ENCODE assay signal across 8 cellular contexts in genomic region chr3:123258811-123259420, GRCh38. TPM values are rescaled to one million over a fixed set of nuclear protein-coding genes. Genes with fewer than 3 reads are reported as not detected.
DNase-seq lines count a peak whose midpoint lies in the region; ATAC-seq and TF ChIP-seq lines count a peak whose summit lies in the region.

No MANE protein-coding gene starts in this region.

- WGBS in psoas muscle, 3 donors, result 57 to 63% (median 60%) methylated on average over 3 of the region's 3 CpGs

- TF ChIP-seq CTCF in Loucy (conservative IDR thresholded peaks at IDR 0.05; ENCODE audit: low read length) (peak; percentile 93), fibroblast of the aortic adventitia (IDR thresholded peaks at IDR 0.05; ENCODE audit: insufficient read depth, low read length) (peak; percentile 66), psoas muscle (IDR thresholded peaks at IDR 0.05) (peak; percentile 62)

- H3K27me3 ChIP-seq in Loucy (ENCODE audit: insufficient read depth, low read length, poor library complexity, severe bottlenecking) (no peaks in the 10 kb centered on the region), psoas muscle (ENCODE audit: insufficient read depth in 3 of 3, low read length in 2 of 3) (no peaks in the 10 kb centered on the region)

- intact Hi-C loops in psoas muscle (cut with DNase I), result loop anchor here in 1 of 2 donors (2.0 to 5.0 kb wide), 2 partner anchors 232 to 316 kb away; partner anchors contain the start of gene SEMA5B

- H3K27ac Mint-ChIP-seq in T-helper 2 cell treated with Interferon-gamma antibody and Interleukin-4, amounts not matched to agents 5 μg/mL and 100 μg/mL, for 36 hours, result no peak overlapping the region

- H3K4me3 Mint-ChIP-seq in T-helper 2 cell treated with Interferon-gamma antibody and Interleukin-4, amounts not matched to agents 5 μg/mL and 100 μg/mL, for 36 hours, result no peak overlapping the region

- peaks cover 5% of the 10 kb centered on the region for H3K36me3 Mint-ChIP-seq in T-helper 2 cell treated with Interferon-gamma antibody and Interleukin-4, amounts not matched to agents 5 μg/mL and 100 μg/mL, for 36 hours (ENCODE audit: low read depth)

- H3K4me2 ChIP-seq in Loucy (ENCODE audit: low read depth, low read length, poor library complexity, severe bottlenecking), result no peak overlapping the region

- no peaks in the 10 kb centered on the region for H3K27me3 Mint-ChIP-seq in T-helper 2 cell treated with Interferon-gamma antibody and Interleukin-4, amounts not matched to agents 5 μg/mL and 100 μg/mL, for 36 hours (ENCODE audit: low read depth)

- H3K27ac ChIP-seq in psoas muscle, result no peak overlapping the region

- H3K4me1 ChIP-seq in Loucy (ENCODE audit: insufficient read depth, low read length, poor library complexity, severe bottlenecking) (no peaks in the 10 kb centered on the region), psoas muscle (no peaks in the 10 kb centered on the region)

- ATAC-seq in psoas muscle (peak in 2 of 4 donors; percentile 53 to 76), HG02759 (IDR thresholded peaks at IDR 0.05; ENCODE audit: unreplicated experiment) (no peak), HG02870 (IDR thresholded peaks at IDR 0.05; ENCODE audit: unreplicated experiment) (no peak)

- H3K36me3 ChIP-seq in Loucy (ENCODE audit: insufficient read depth, low read length) (no peaks in the 10 kb centered on the region), psoas muscle (ENCODE audit: insufficient read depth in 1 of 2, low read depth in 1 of 2) (peaks cover 0 to 21% of the 10 kb centered on the region in 2 donors)

- no peak overlapping the region for H2AFZ ChIP-seq in Loucy (ENCODE audit: low read length)

- H3K4me3 ChIP-seq in Loucy (ENCODE audit: low read length, poor library complexity, severe bottlenecking) (no peak overlapping the region), fibroblast of the aortic adventitia (ENCODE audit: low read depth, low read length) (no peak overlapping the region), psoas muscle (no peak overlapping the region)

- H3K9ac ChIP-seq in Loucy (ENCODE audit: low read depth, low read length, poor library complexity, severe bottlenecking), result no peak overlapping the region

- H3K79me2 ChIP-seq in Loucy (ENCODE audit: insufficient read depth, low read length), result no peaks in the 10 kb centered on the region

- H3K9me3 ChIP-seq in Loucy (ENCODE audit: insufficient read depth, low read depth, low read length) (no peaks in the 10 kb centered on the region), psoas muscle (no peaks in the 10 kb centered on the region)

- H4K20me1 ChIP-seq in Loucy (ENCODE audit: insufficient read depth, low read length, poor library complexity, severe bottlenecking), result no peaks in the 10 kb centered on the region

- in situ Hi-C loops in SK-MEL-5 (cut with HindIII; ENCODE audit: low pct_unique_long_range_greater_than_20kb, low sequenced_read_pairs), result no loop called here

- no peaks in the 10 kb centered on the region for H3K9me2 ChIP-seq in Loucy (replicated peaks; ENCODE audit: low read depth, low read length)

- DNase-seq in EL (peak; percentile 50), SK-MEL-5 (ENCODE audit: low read depth, low spot score) (peak; percentile 80), fibroblast of the aortic adventitia (ENCODE audit: low read depth) (peak; percentile 81), psoas muscle (no peak)
- no peak for DNase-seq in T-helper 2 cell treated with Interferon-gamma antibody and Interleukin-4, amounts not matched to agents 5 μg/mL and 100 μg/mL, for 36 hours (ENCODE audit: low spot score)

- H3F3A ChIP-seq in Loucy (ENCODE audit: low read depth), result no peaks in the 10 kb centered on the region

- no peaks in the 10 kb centered on the region for H3K9me3 Mint-ChIP-seq in T-helper 2 cell treated with Interferon-gamma antibody and Interleukin-4, amounts not matched to agents 5 μg/mL and 100 μg/mL, for 36 hours

- H3K4me1 Mint-ChIP-seq in T-helper 2 cell treated with Interferon-gamma antibody and Interleukin-4, amounts not matched to agents 5 μg/mL and 100 μg/mL, for 36 hours (ENCODE audit: low read depth), result peaks cover 5% of the 10 kb centered on the region

RNA-seq across cellular contexts. Expression of gene SEC22A, which starts 57.2 kb away (rescaled TPM):
- 34.3 and 42.3 TPM in 2 replicates for total RNA-seq in SK-MEL-5 (2014; rRNA removed; shearing (Covaris generic))
- 15.6 and 21.5 TPM in 2 replicates for polyA plus RNA-seq in SK-MEL-5 (2015; cell fraction: cytosol; rRNA removed)
- polyA plus RNA-seq in SK-MEL-5 (2015; cell fraction: nucleus; rRNA removed), result 18.9 and 24.9 TPM in 2 replicates
- total RNA-seq in fibroblast of the aortic adventitia (ENCODE audit: low replicate concordance), result 21.3 and 44.6 TPM in 2 replicates
- 1 to 10 TPM; 5.1 to 6.9 (median 6.3) TPM for total RNA-seq in psoas muscle
- polyA plus RNA-seq in psoas muscle, result 1 to 10 TPM; 5.2 to 7.4 (median 5.4) TPM

Comparison
In these comparisons a context has a peak if more than half of its experiments do, and no peak if none do; other contexts are left out.
1. DNase-seq: peak in EL (single experiment), SK-MEL-5 (single experiment) and fibroblast of the aortic adventitia (single experiment); none in psoas muscle (0 of 2) and T-helper 2 cell treated with Interferon-gamma antibody and Interleukin-4, amounts not matched to agents 5 μg/mL and 100 μg/mL, for 36 hours (single experiment).
2. Peak in every context shown above with its lines, with median percentiles within 50 percentile points of each other: CTCF ChIP-seq.